Comparison of ENCODE assay signal across 8 cellular contexts in the genomic region with DNA sequence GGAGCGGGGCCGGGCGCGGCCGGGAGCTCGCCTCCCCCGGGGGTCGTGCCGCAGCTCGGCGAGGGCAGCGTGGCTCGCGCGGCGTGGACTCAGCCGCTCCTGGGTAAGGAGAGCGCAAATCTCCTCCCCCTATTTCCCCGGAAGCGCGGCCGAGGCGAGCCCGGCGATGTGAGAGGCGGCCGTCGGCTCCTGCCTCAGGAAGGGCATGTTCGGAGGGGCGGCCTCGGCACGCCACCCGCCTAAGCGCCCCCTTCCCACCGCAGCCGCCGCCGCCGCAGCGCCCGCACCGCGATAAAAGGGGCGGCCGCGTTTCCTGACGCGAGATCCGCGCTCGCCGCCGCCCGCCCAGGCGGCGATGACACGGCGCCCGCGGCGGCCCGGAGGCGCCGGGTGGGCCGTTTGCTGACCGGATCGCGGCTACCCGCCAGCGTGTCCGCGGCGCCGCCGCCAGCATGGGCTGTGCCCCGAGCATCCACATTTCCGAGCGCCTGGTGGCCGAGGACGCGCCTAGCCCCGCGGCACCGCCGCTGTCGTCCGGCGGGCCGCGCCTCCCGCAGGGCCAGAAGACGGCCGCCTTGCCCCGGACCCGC. TPM values are rescaled to one million over a fixed set of nuclear protein-coding genes. Genes with fewer than 3 reads are reported as not detected.
DNase-seq lines count a peak whose midpoint lies in the region; ATAC-seq and TF ChIP-seq lines count a peak whose summit lies in the region.

A gene with protein sequence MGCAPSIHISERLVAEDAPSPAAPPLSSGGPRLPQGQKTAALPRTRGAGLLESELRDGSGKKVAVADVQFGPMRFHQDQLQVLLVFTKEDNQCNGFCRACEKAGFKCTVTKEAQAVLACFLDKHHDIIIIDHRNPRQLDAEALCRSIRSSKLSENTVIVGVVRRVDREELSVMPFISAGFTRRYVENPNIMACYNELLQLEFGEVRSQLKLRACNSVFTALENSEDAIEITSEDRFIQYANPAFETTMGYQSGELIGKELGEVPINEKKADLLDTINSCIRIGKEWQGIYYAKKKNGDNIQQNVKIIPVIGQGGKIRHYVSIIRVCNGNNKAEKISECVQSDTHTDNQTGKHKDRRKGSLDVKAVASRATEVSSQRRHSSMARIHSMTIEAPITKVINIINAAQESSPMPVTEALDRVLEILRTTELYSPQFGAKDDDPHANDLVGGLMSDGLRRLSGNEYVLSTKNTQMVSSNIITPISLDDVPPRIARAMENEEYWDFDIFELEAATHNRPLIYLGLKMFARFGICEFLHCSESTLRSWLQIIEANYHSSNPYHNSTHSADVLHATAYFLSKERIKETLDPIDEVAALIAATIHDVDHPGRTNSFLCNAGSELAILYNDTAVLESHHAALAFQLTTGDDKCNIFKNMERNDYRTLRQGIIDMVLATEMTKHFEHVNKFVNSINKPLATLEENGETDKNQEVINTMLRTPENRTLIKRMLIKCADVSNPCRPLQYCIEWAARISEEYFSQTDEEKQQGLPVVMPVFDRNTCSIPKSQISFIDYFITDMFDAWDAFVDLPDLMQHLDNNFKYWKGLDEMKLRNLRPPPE (plus strand): TSS at position 146 of the 590 bp plus-strand sequence. CDS start 307 bp downstream, at position 453.

- POLR2A ChIA-PET in activated B cell treated with CpG ODN at 0.5 μM for 24 hours (lab: Charles Lee), result interaction anchor here (0.6 to 3.5 kb wide), 19 partner anchors 7 to 410 kb away, joined by 3 to 22 read pairs (median 6); a partner anchor contains a TSS

- peak; percentile 19 for ATAC-seq in GM21367 (IDR thresholded peaks at IDR 0.05; ENCODE audit: unreplicated experiment)
- peak; percentile 7 for ATAC-seq in HG03575 (IDR thresholded peaks at IDR 0.05; ENCODE audit: extremely low read depth, insufficient number of reproducible peaks, low FRiP score, unreplicated experiment)
- peak; percentile 8 for ATAC-seq in activated B cell treated with CpG ODN at 0.5 μM for 24 hours (ENCODE audit: low read depth)

- H3K4me3 Mint-ChIP-seq in activated B cell treated with CpG ODN at 0.5 μM for 24 hours, result peak within 1 kb of the TSS; percentile 95

- peak within 1 kb of the TSS; percentile 84 for H3K56ac ChIP-seq in mesendoderm (ENCODE audit: low read length)

- no peaks in the 10 kb centered on the region for H3K27me3 Mint-ChIP-seq in activated B cell treated with CpG ODN at 0.5 μM for 24 hours

- peaks cover 43% of the 10 kb centered on the region for H3K4me1 Mint-ChIP-seq in activated B cell treated with CpG ODN at 0.5 μM for 24 hours

- H3K79me2 ChIP-seq in mesendoderm (ENCODE audit: control insufficient read depth, insufficient read depth, low read length), result peaks cover 3% of the 10 kb centered on the region

- H3K4ac ChIP-seq in mesendoderm (ENCODE audit: low read depth, low read length), result peak within 1 kb of the TSS; percentile 88

- no CpG with 5 or more reads among the region's 95 CpGs for WGBS in mesendoderm (ENCODE audit: extremely low coverage, insufficient coverage, low lambda C conversion rate)

- no peak for TF ChIP-seq CTCF in activated B cell treated with CpG ODN at 0.5 μM for 24 hours (IDR thresholded peaks at IDR 0.05)

- H3K4me1 ChIP-seq in ES-I3 (ENCODE audit: insufficient read depth, low read length), result peaks cover 9% of the 10 kb centered on the region; the same call in 1 of the 2 replicates
- H3K4me1 ChIP-seq in mesendoderm (ENCODE audit: control insufficient read depth, low read depth, low read length), result peaks cover 5% of the 10 kb centered on the region

- CTCF ChIA-PET in activated B cell treated with CpG ODN at 0.5 μM for 24 hours (lab: Charles Lee), result interaction anchor here (1.0 to 1.4 kb wide), 2 partner anchors 32 to 394 kb away, joined by 3 to 4 read pairs; no protein-coding TSS in a partner anchor

- H2BK120ac ChIP-seq in mesendoderm (ENCODE audit: low read depth, low read length), result no peak within 1 kb of the TSS

- no peak within 1 kb of the TSS for H2BK5ac ChIP-seq in mesendoderm (ENCODE audit: low read length)

- peak within 1 kb of the TSS; percentile 85 for H3K18ac ChIP-seq in mesendoderm (ENCODE audit: low read length)

- H3K23ac ChIP-seq in mesendoderm (ENCODE audit: low read length), result peak within 1 kb of the TSS; percentile 51

- intact Hi-C loops in activated B cell treated with CpG ODN at 0.5 μM for 24 hours (cut with micrococcal nuclease), result loop anchor here (1.0 to 5.0 kb wide), 7 partner anchors 9 to 710 kb away; a partner anchor contains a TSS

- no peaks in the 10 kb centered on the region for H3K36me3 ChIP-seq in ES-I3 (ENCODE audit: insufficient read depth, low read length)
- H3K36me3 ChIP-seq in mesendoderm (ENCODE audit: control insufficient read depth, insufficient read depth, low read length), result no peaks in the 10 kb centered on the region

- peak within 1 kb of the TSS; percentile 68 for H3K27ac ChIP-seq in mesendoderm (ENCODE audit: low read depth, low read length)
- H3K27ac ChIP-seq in substantia nigra (ENCODE audit: low read depth, low read length, poor library complexity, severe bottlenecking), result peak within 1 kb of the TSS; percentile 87

- H3K9me3 Mint-ChIP-seq in activated B cell treated with CpG ODN at 0.5 μM for 24 hours, result no peaks in the 10 kb centered on the region

- H2BK15ac ChIP-seq in mesendoderm (replicated peaks; ENCODE audit: low read depth), result no peak within 1 kb of the TSS

- H3K4me3 ChIP-seq in mesendoderm (ENCODE audit: low read length), result peak within 1 kb of the TSS; percentile 54

- H3K9ac ChIP-seq in ES-I3 (ENCODE audit: low read depth, low read length) (peak within 1 kb of the TSS; percentile 79), mesendoderm (ENCODE audit: low read length) (peak within 1 kb of the TSS; percentile 76)

- H3K9me3 ChIP-seq in ES-I3 (ENCODE audit: control insufficient read depth, insufficient read depth, low read length), result no peaks in the 10 kb centered on the region

- DNase-seq in activated B cell treated with CpG ODN at 0.5 μM for 24 hours, result peak; percentile 58
- DNase-seq in effector CD4-positive, alpha-beta T cell, result peak; percentile 49
- peak; percentile 62 for DNase-seq in mesendoderm
- DNase-seq in substantia nigra (lab: John Stamatoyannopoulos, UW), result peak in 20 of 49 donors; percentile 26 to 75 (median 54)
- no peak for DNase-seq in DMS114 treated with DMSO at 0.1 percent for 48 hours (lab: John Stamatoyannopoulos, UW; ENCODE audit: unreplicated experiment)

- no peak within 1 kb of the TSS for H4K8ac ChIP-seq in mesendoderm (ENCODE audit: low read depth, low read length)

- no peak within 1 kb of the TSS for H4K5ac ChIP-seq in mesendoderm (ENCODE audit: low read length)

- peaks cover 2% of the 10 kb centered on the region for H3K36me3 Mint-ChIP-seq in activated B cell treated with CpG ODN at 0.5 μM for 24 hours (ENCODE audit: low read depth)

- peaks cover 5% of the 10 kb centered on the region for H3K79me1 ChIP-seq in mesendoderm (ENCODE audit: low read length)

- no peak within 1 kb of the TSS for H2AK5ac ChIP-seq in mesendoderm (ENCODE audit: low read length)

- H3K4me2 ChIP-seq in mesendoderm (ENCODE audit: low read length), result peak within 1 kb of the TSS; percentile 62

- H3K27ac Mint-ChIP-seq in activated B cell treated with CpG ODN at 0.5 μM for 24 hours, result peak within 1 kb of the TSS; percentile 93

- peaks cover 5% of the 10 kb centered on the region for H3K27me3 ChIP-seq in mesendoderm (ENCODE audit: insufficient read depth, low read length, poor library complexity)

RNA-seq across cellular contexts. Expression of the gene that starts here (rescaled TPM):
- 25.1 and 32.3 TPM in 2 replicates for total RNA-seq in activated B cell treated with CpG ODN at 0.5 μM for 24 hours
- polyA plus RNA-seq in mesendoderm (2013, experiment 1 of 2), result 2.6 TPM
- polyA plus RNA-seq in mesendoderm (2013, experiment 2 of 2), result 2.6 TPM
